ENCODE assay signal across 1 cellular context in genomic region chr9:124506931-124507879, GRCh38.
TF ChIP-seq lines count a peak whose summit lies in the region.

TSS of gene NR5A1 (minus strand) at chr9:124507399. CDS start at chr9:124503395, 4,004 bp downstream.

TF ChIP-seq in HepG2, 621 proteins besides CTCF, POLR2A, EP300 and RAD21 (continued from another document and continues in another):
- TF ChIP-seq ZC3H13 (CRISPR knock-in tag; IDR thresholded peaks at IDR 0.05): peak; percentile 74
- TF ChIP-seq ZKSCAN5 (CRISPR knock-in tag; IDR thresholded peaks at IDR 0.05): no peak
- peak; percentile 45; the same call in 1 of the 2 replicates for TF ChIP-seq ZNF724P (CRISPR knock-in tag; IDR thresholded peaks at IDR 0.05; ENCODE audit: borderline replicate concordance)
- peak; percentile 85 for TF ChIP-seq ZNF547 (CRISPR knock-in tag; IDR thresholded peaks at IDR 0.05)
- TF ChIP-seq ZMYM3 (CRISPR knock-in tag; IDR thresholded peaks at IDR 0.05): peak; percentile 79
- peak; percentile 87 for TF ChIP-seq TAF1 (CRISPR knock-in tag; IDR thresholded peaks at IDR 0.05)
- TF ChIP-seq JUND (CRISPR knock-in tag; IDR thresholded peaks at IDR 0.05): no peak
- no peak for TF ChIP-seq PAF1 (CRISPR knock-in tag; IDR thresholded peaks at IDR 0.05)
- TF ChIP-seq, protein P1, sequence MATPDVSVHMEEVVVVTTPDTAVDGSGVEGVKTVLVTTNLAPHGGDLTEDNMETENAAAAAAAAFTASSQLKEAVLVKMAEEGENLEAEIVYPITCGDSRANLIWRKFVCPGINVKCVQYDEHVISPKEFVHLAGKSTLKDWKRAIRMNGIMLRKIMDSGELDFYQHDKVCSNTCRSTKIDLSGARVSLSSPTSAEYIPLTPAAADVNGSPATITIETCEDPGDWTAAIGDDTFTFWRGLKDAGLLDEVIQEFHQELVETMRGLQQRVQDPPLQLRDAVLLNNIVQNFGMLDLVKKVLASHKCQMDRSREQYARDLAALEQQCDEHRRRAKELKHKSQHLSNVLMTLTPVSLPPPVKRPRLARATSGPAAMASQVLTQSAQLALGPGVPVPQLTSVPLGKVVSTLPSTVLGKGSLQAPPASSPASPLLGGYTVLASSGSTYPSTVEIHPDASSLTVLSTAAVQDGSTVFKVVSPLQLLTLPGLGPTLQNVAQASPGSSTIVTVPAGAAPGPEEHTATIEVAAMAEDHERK (CRISPR knock-in tag; IDR thresholded peaks at IDR 0.05; ENCODE audit: low read depth): no peak
- TF ChIP-seq ZNF383 (CRISPR knock-in tag; IDR thresholded peaks at IDR 0.05; ENCODE audit: borderline replicate concordance): no peak
- TF ChIP-seq MEIS2 (CRISPR knock-in tag; IDR thresholded peaks at IDR 0.05): no peak
- peak; percentile 82; the same call in 1 of the 2 replicates for TF ChIP-seq MYNN (CRISPR knock-in tag; IDR thresholded peaks at IDR 0.05; ENCODE audit: low read depth)
- TF ChIP-seq, protein P2, sequence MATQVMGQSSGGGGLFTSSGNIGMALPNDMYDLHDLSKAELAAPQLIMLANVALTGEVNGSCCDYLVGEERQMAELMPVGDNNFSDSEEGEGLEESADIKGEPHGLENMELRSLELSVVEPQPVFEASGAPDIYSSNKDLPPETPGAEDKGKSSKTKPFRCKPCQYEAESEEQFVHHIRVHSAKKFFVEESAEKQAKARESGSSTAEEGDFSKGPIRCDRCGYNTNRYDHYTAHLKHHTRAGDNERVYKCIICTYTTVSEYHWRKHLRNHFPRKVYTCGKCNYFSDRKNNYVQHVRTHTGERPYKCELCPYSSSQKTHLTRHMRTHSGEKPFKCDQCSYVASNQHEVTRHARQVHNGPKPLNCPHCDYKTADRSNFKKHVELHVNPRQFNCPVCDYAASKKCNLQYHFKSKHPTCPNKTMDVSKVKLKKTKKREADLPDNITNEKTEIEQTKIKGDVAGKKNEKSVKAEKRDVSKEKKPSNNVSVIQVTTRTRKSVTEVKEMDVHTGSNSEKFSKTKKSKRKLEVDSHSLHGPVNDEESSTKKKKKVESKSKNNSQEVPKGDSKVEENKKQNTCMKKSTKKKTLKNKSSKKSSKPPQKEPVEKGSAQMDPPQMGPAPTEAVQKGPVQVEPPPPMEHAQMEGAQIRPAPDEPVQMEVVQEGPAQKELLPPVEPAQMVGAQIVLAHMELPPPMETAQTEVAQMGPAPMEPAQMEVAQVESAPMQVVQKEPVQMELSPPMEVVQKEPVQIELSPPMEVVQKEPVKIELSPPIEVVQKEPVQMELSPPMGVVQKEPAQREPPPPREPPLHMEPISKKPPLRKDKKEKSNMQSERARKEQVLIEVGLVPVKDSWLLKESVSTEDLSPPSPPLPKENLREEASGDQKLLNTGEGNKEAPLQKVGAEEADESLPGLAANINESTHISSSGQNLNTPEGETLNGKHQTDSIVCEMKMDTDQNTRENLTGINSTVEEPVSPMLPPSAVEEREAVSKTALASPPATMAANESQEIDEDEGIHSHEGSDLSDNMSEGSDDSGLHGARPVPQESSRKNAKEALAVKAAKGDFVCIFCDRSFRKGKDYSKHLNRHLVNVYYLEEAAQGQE (IDR thresholded peaks at IDR 0.05; ENCODE audit: borderline replicate concordance in 1 of 2, low read depth in 1 of 2, low read length in 2 of 2): no peak
- no peak for TF ChIP-seq SRSF1 (optimal IDR thresholded peaks at IDR 0.05; ENCODE audit: low read depth, low read length)
- peak; percentile 27 for TF ChIP-seq BORCS8-MEF2B (CRISPR knock-in tag; IDR thresholded peaks at IDR 0.05)
- TF ChIP-seq ZFX (CRISPR knock-in tag; IDR thresholded peaks at IDR 0.05; ENCODE audit: low read depth): peak; percentile 98
- no peak for TF ChIP-seq KLF12 (CRISPR knock-in tag; IDR thresholded peaks at IDR 0.05; ENCODE audit: borderline replicate concordance)
- TF ChIP-seq, protein P3, sequence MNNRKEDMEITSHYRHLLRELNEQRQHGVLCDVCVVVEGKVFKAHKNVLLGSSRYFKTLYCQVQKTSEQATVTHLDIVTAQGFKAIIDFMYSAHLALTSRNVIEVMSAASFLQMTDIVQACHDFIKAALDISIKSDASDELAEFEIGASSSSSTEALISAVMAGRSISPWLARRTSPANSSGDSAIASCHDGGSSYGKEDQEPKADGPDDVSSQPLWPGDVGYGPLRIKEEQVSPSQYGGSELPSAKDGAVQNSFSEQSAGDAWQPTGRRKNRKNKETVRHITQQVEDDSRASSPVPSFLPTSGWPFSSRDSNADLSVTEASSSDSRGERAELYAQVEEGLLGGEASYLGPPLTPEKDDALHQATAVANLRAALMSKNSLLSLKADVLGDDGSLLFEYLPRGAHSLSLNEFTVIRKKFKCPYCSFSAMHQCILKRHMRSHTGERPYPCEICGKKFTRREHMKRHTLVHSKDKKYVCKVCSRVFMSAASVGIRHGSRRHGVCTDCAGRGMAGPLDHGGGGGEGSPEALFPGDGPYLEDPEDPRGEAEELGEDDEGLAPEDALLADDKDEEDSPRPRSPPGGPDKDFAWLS (CRISPR knock-in tag; IDR thresholded peaks at IDR 0.05; ENCODE audit: borderline replicate concordance): no peak
- 0 out of 2 replicates have a peak, but pooled peaks have one; percentile 31 for TF ChIP-seq ZNF431 (CRISPR knock-in tag; IDR thresholded peaks at IDR 0.05; ENCODE audit: borderline replicate concordance, low read depth)
- TF ChIP-seq BRF2 (CRISPR knock-in tag; IDR thresholded peaks at IDR 0.05): no peak
- TF ChIP-seq ZNF446 (CRISPR knock-in tag; IDR thresholded peaks at IDR 0.05): peak; percentile 73; the same call in 1 of the 2 replicates
- TF ChIP-seq KLF6 (CRISPR knock-in tag; IDR thresholded peaks at IDR 0.05): 0 out of 2 replicates have a peak, but pooled peaks have one; percentile 20
- TF ChIP-seq JUNB (CRISPR knock-in tag; IDR thresholded peaks at IDR 0.05; ENCODE audit: borderline replicate concordance): no peak
- peak; percentile 41 for TF ChIP-seq HOXA5 (CRISPR knock-in tag; IDR thresholded peaks at IDR 0.05)
- TF ChIP-seq SIN3A (IDR thresholded peaks at IDR 0.05; ENCODE audit: borderline replicate concordance, low read depth, low read length): 0 out of 2 replicates have a peak, but pooled peaks have one; percentile 47
- no peak for TF ChIP-seq ZNF451 (CRISPR knock-in tag; IDR thresholded peaks at IDR 0.05)
- TF ChIP-seq ZIK1 (CRISPR knock-in tag; IDR thresholded peaks at IDR 0.05; ENCODE audit: borderline replicate concordance, low read depth): no peak
- TF ChIP-seq MAF1 (CRISPR knock-in tag; IDR thresholded peaks at IDR 0.05; ENCODE audit: borderline replicate concordance): no peak
- TF ChIP-seq ARHGAP35 (CRISPR knock-in tag; IDR thresholded peaks at IDR 0.05; ENCODE audit: borderline replicate concordance): peak; percentile 58; the same call in 1 of the 2 replicates
- TF ChIP-seq ZNF646 (CRISPR knock-in tag; IDR thresholded peaks at IDR 0.05): no peak
- 0 out of 2 replicates have a peak, but pooled peaks have one; percentile 10 for TF ChIP-seq BHLHE40 (IDR thresholded peaks at IDR 0.05; ENCODE audit: low read length)
- TF ChIP-seq ZNF549 (CRISPR knock-in tag; IDR thresholded peaks at IDR 0.05): no peak
- TF ChIP-seq NPAS2 (CRISPR knock-in tag; IDR thresholded peaks at IDR 0.05; ENCODE audit: borderline replicate concordance): no peak
- TF ChIP-seq RNF2 (conservative IDR thresholded peaks at IDR 0.05; ENCODE audit: low read depth): no peak
- TF ChIP-seq, protein P4, sequence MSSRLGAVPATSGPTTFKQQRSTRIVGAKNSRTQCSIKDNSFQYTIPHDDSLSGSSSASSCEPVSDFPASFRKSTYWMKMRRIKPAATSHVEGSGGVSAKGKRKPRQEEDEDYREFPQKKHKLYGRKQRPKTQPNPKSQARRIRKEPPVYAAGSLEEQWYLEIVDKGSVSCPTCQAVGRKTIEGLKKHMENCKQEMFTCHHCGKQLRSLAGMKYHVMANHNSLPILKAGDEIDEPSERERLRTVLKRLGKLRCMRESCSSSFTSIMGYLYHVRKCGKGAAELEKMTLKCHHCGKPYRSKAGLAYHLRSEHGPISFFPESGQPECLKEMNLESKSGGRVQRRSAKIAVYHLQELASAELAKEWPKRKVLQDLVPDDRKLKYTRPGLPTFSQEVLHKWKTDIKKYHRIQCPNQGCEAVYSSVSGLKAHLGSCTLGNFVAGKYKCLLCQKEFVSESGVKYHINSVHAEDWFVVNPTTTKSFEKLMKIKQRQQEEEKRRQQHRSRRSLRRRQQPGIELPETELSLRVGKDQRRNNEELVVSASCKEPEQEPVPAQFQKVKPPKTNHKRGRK (CRISPR knock-in tag; IDR thresholded peaks at IDR 0.05): no peak
- TF ChIP-seq, protein P5, sequence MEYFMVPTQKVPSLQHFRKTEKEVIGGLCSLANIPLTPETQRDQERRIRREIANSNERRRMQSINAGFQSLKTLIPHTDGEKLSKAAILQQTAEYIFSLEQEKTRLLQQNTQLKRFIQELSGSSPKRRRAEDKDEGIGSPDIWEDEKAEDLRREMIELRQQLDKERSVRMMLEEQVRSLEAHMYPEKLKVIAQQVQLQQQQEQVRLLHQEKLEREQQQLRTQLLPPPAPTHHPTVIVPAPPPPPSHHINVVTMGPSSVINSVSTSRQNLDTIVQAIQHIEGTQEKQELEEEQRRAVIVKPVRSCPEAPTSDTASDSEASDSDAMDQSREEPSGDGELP (IDR thresholded peaks at IDR 0.05; ENCODE audit: borderline replicate concordance, low read depth): peak; percentile 9; the same call in 1 of the 2 replicates
- no peak for TF ChIP-seq IKZF1 (IDR thresholded peaks at IDR 0.05)
- peak; percentile 84; the same call in 1 of the 2 replicates for TF ChIP-seq ZNF136 (CRISPR knock-in tag; IDR thresholded peaks at IDR 0.05; ENCODE audit: low read depth)
- TF ChIP-seq SMC3 (IDR thresholded peaks at IDR 0.05; ENCODE audit: low read length): no peak
- no peak for TF ChIP-seq CCDC6 (CRISPR knock-in tag; IDR thresholded peaks at IDR 0.05)
- peak; percentile 49; the same call in 1 of the 2 replicates for TF ChIP-seq SALL1 (CRISPR knock-in tag; IDR thresholded peaks at IDR 0.05)
- TF ChIP-seq CEBPG (CRISPR knock-in tag; IDR thresholded peaks at IDR 0.05): no peak
- no peak for TF ChIP-seq KLF11 (CRISPR knock-in tag; IDR thresholded peaks at IDR 0.05)
- TF ChIP-seq SNAI1 (CRISPR knock-in tag; IDR thresholded peaks at IDR 0.05; ENCODE audit: borderline replicate concordance): peak; percentile 44; the same call in 1 of the 2 replicates
- no peak for TF ChIP-seq PHB2 (IDR thresholded peaks at IDR 0.05; ENCODE audit: partially characterized antibody)
- no peak for TF ChIP-seq SIN3B (IDR thresholded peaks at IDR 0.05; ENCODE audit: low read length)
- TF ChIP-seq ETV6 (CRISPR knock-in tag; conservative IDR thresholded peaks at IDR 0.05): peak; percentile 72; the same call in 1 of the 2 replicates
- TF ChIP-seq ZNF781 (CRISPR knock-in tag; IDR thresholded peaks at IDR 0.05; ENCODE audit: borderline replicate concordance, not compliant biosample characterization): no peak
- TF ChIP-seq RFX1 (IDR thresholded peaks at IDR 0.05): no peak
- TF ChIP-seq GLI4 (CRISPR knock-in tag; IDR thresholded peaks at IDR 0.05; ENCODE audit: borderline replicate concordance): peak; percentile 83; the same call in 1 of the 2 replicates
- TF ChIP-seq ARID2 (CRISPR knock-in tag; IDR thresholded peaks at IDR 0.05; ENCODE audit: borderline replicate concordance): no peak
- peak; percentile 61; the same call in 1 of the 2 replicates for TF ChIP-seq THAP11 (CRISPR knock-in tag; IDR thresholded peaks at IDR 0.05)
- 0 out of 2 replicates have a peak, but pooled peaks have one; percentile 60 for TF ChIP-seq ZSCAN22 (CRISPR knock-in tag; IDR thresholded peaks at IDR 0.05)
- no peak for TF ChIP-seq HNF4G (IDR thresholded peaks at IDR 0.05; ENCODE audit: borderline replicate concordance, low read depth, low read length)
- no peak for TF ChIP-seq HNF4G (CRISPR knock-in tag; IDR thresholded peaks at IDR 0.05; ENCODE audit: borderline replicate concordance, low read depth)
- no peak for TF ChIP-seq GABPA (IDR thresholded peaks at IDR 0.05; ENCODE audit: low read depth, low read length)
- peak; percentile 80 for TF ChIP-seq GABPA (CRISPR knock-in tag; IDR thresholded peaks at IDR 0.05; ENCODE audit: low read depth)
